Comparison of ENCODE assay signal across 8 cellular contexts in genomic region chr5:76303917-76304316, GRCh38.
DNase-seq lines count a peak whose midpoint lies in the region; ATAC-seq and TF ChIP-seq lines count a peak whose summit lies in the region.

No MANE protein-coding gene starts in this region.

- no peak overlapping the region for H3K4me3 ChIP-seq in lower lobe of right lung

- no peak overlapping the region for H3K27ac ChIP-seq in lower lobe of right lung

- TF ChIP-seq CTCF in lower lobe of right lung (IDR thresholded peaks at IDR 0.05) (no peak), omental fat pad (IDR thresholded peaks at IDR 0.05) (no peak), Calu3 (IDR thresholded peaks at IDR 0.05; ENCODE audit: unreplicated experiment) (no peak)

- no peak overlapping the region for H3K27ac Mint-ChIP-seq in Calu3 (ENCODE audit: unreplicated experiment)

- intact Hi-C loops in lower lobe of right lung (cut with DNase I) (no loop called here), Calu3 (cut with micrococcal nuclease; ENCODE audit: unreplicated experiment) (no loop called here)

- H3K36me3 ChIP-seq in lower lobe of right lung = no peaks in the 10 kb centered on the region

- H3K27me3 Mint-ChIP-seq in Calu3 (ENCODE audit: unreplicated experiment) = no peaks in the 10 kb centered on the region

- ATAC-seq in GM18502 (IDR thresholded peaks at IDR 0.05; ENCODE audit: poor library complexity, unreplicated experiment) = peak; percentile 84
- peak; percentile 73 for ATAC-seq in HG03103 (IDR thresholded peaks at IDR 0.05; ENCODE audit: low read depth, unreplicated experiment)
- ATAC-seq in left lobe of liver = peak; percentile 70
- no peak for ATAC-seq in lower lobe of right lung
- ATAC-seq in omental fat pad (ENCODE audit: low FRiP score) = no peak

- H3K9me3 Mint-ChIP-seq in Calu3 (ENCODE audit: low read depth, unreplicated experiment) = no peaks in the 10 kb centered on the region

- no peaks in the 10 kb centered on the region for H3K9me3 ChIP-seq in lower lobe of right lung

- DNase-seq in activated CD4-positive, alpha-beta T cell treated with anti-CD3 and anti-CD28 coated beads for 48 hours = peak; percentile 42
- DNase-seq in left lobe of liver (ENCODE audit: low spot score) = peak; percentile 73
- DNase-seq in lower lobe of right lung = no peak
- no peak for DNase-seq in omental fat pad (ENCODE audit: low spot score)
- DNase-seq in Calu3 = no peak
- no peak for DNase-seq in UCSD-AML1 (lab: John Stamatoyannopoulos, UW; ENCODE audit: unreplicated experiment)

- no TSS peak for BruUV-seq in Calu3 (replicated peaks; lab: Mats Ljungman, UMichigan)

- peaks cover 14% of the 10 kb centered on the region for H3K4me1 ChIP-seq in lower lobe of right lung

- CTCF ChIA-PET in Calu3 (lab: Charles Lee) = no interaction called here

- no peak overlapping the region for H3K4me3 Mint-ChIP-seq in Calu3 (ENCODE audit: low read depth, unreplicated experiment)

- no peaks in the 10 kb centered on the region for H3K27me3 ChIP-seq in lower lobe of right lung (ENCODE audit: low read depth)

- peaks cover 31% of the 10 kb centered on the region for H3K4me1 Mint-ChIP-seq in Calu3 (ENCODE audit: low read depth, unreplicated experiment)

- no peaks in the 10 kb centered on the region for H3K36me3 Mint-ChIP-seq in Calu3 (ENCODE audit: insufficient read depth, unreplicated experiment)

Comparison
In these comparisons a context has a peak if more than half of its experiments do, and no peak if none do; other contexts are left out.
1. ATAC-seq: peak in GM18502 (single experiment), HG03103 (single experiment) and left lobe of liver (single experiment); none in lower lobe of right lung (0 of 2) and omental fat pad (single experiment).
2. DNase-seq: peak in activated CD4-positive, alpha-beta T cell treated with anti-CD3 and anti-CD28 coated beads for 48 hours (single experiment) and left lobe of liver (single experiment); none in lower lobe of right lung (single experiment), omental fat pad (single experiment), Calu3 (single experiment) and UCSD-AML1 (single experiment).